In the genomic region with DNA sequence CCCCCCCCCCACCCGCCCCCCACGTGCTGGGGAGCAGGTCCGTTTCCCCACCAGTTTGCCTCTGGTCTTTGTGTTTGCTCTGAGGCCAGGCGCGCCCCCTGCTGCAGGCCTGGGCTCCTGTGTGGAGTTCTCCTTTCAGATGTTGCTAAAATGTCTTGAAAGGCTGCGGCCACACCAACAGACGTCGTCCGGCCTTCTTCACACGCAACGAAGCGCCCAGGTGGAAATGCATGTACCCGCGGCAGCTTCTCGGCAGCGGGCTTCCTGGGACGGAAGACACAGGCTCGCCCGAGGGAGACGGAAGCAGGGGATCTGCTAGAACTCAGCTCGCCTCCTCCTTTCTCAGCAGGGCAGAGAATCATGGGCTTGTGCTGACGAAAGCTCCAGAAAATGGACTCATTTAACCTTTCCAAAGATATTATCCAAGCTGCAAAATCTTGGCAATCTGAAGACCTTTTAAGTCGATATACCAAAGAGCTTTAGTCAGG, we compare ENCODE assay signal across 8 cellular contexts.
A peak's percentile ranks its signal among the peaks of the same experiment; 100 is the strongest.
DNase-seq lines count a peak whose midpoint lies in the region; ATAC-seq and TF ChIP-seq lines count a peak whose summit lies in the region.

No MANE protein-coding gene starts in this region.

- in situ Hi-C loops in KBM-7 (cut with MboI; ENCODE audit: low pct_unique_long_range_greater_than_20kb, low sequenced_read_pairs), result loop anchor here (25.0 kb wide), 1 partner anchor 92 kb away; no protein-coding TSS in a partner anchor

- no peaks in the 10 kb centered on the region for H3K79me2 ChIP-seq in PC-3 (ENCODE audit: low read length)

- H3K27me3 ChIP-seq in liver (ENCODE audit: control insufficient read depth in 4 of 4, insufficient read depth in 4 of 4, low read length in 3 of 4), result no peaks in the 10 kb centered on the region
- H3K27me3 ChIP-seq in PC-3 (ENCODE audit: low read length), result peaks cover 91% of the 10 kb centered on the region

- peak overlapping the region; percentile 89 for H3K27ac Mint-ChIP-seq in WTC11

- peak; percentile 54 to 65 for TF ChIP-seq RAD21 in liver (IDR thresholded peaks at IDR 0.05)

- CTCF ChIA-PET in WTC11 (lab: Charles Lee), result interaction anchor here (0.6 to 7.1 kb wide), 32 partner anchors 9 to 321 kb away, joined by 3 to 58 read pairs (median 4); no protein-coding TSS in a partner anchor
- CTCF ChIA-PET in PC-3 (lab: Charles Lee), result no interaction called here

- no peak overlapping the region for H3K9ac ChIP-seq in liver (ENCODE audit: low read depth in 1 of 2, low read length in 2 of 2)
- H3K9ac ChIP-seq in PC-3 (ENCODE audit: low read length), result no peak overlapping the region

- H3K9me3 ChIP-seq in liver (ENCODE audit: control insufficient read depth in 4 of 4, low read length in 3 of 4) (no peaks in the 10 kb centered on the region), PC-3 (ENCODE audit: low read length) (no peaks in the 10 kb centered on the region)

- H2AFZ ChIP-seq in PC-3 (ENCODE audit: low read length), result no peak overlapping the region

- intact Hi-C loops in PC-3 (cut with micrococcal nuclease), result no loop called here

- H3K9me3 Mint-ChIP-seq in WTC11, result no peaks in the 10 kb centered on the region

- POLR2A ChIA-PET in WTC11 (lab: Charles Lee), result interaction anchor here (1.1 to 2.1 kb wide), 6 partner anchors 55 to 169 kb away, joined by 3 to 11 read pairs (median 6); no protein-coding TSS in a partner anchor
- POLR2A ChIA-PET in PC-3 (lab: Charles Lee; ENCODE audit: unreplicated experiment), result no interaction called here

- H3K27me3 Mint-ChIP-seq in WTC11 (ENCODE audit: low read depth), result peaks cover 39% of the 10 kb centered on the region

- WGBS in liver, result 15% methylated on average over 23 of the region's 23 CpGs

- H3K4me1 ChIP-seq in liver (ENCODE audit: control insufficient read depth in 4 of 4, insufficient read depth in 4 of 4, low read length in 3 of 4) (peaks cover 2 to 44% (median 33%) of the 10 kb centered on the region in 4 donors), PC-3 (ENCODE audit: insufficient read depth, low read length) (no peaks in the 10 kb centered on the region)

- peak; percentile 27 for DNase-seq in DMS79 (lab: John Stamatoyannopoulos, UW)
- DNase-seq in KBM-7, result peak; percentile 94
- DNase-seq in WTC11 (ENCODE audit: low spot score), result peak; percentile 81
- peak; percentile 1 for DNase-seq in effector CD8-positive, alpha-beta T cell (lab: John Stamatoyannopoulos, UW)
- peak; percentile 20 for DNase-seq in stimulated activated CD8-positive, alpha-beta memory T cell treated with anti-CD3 and anti-CD28 coated beads, Interleukin-4, amount 100 ng/mL, for 24 hours (ENCODE audit: low read depth)
- DNase-seq in PC-3, result no peak

- H3K4me1 Mint-ChIP-seq in WTC11, result peaks cover 61% of the 10 kb centered on the region

- H3K4me3 ChIP-seq in liver (ENCODE audit: low read depth in 1 of 3, low read length in 3 of 3) (peak overlapping the region in 2 of 3 donors; percentile 16 to 37), PC-3 (ENCODE audit: low read length) (no peak overlapping the region)

- BruUV-seq in PC-3 (replicated peaks; lab: Mats Ljungman, UMichigan), result no TSS peak

- ATAC-seq in GM21529 (IDR thresholded peaks at IDR 0.05; ENCODE audit: unreplicated experiment) (peak; percentile 57), WTC11 (peak; percentile 75), PC-3 (no peak)

- no peaks in the 10 kb centered on the region for H3K36me3 ChIP-seq in liver (ENCODE audit: control insufficient read depth in 4 of 4, insufficient read depth in 3 of 4, low read depth in 1 of 4, low read length in 3 of 4)
- no peaks in the 10 kb centered on the region for H3K36me3 ChIP-seq in PC-3 (ENCODE audit: low read depth, low read length)

- peak overlapping the region; percentile 77 for H3K4me3 Mint-ChIP-seq in WTC11

- H3K4me2 ChIP-seq in PC-3 (ENCODE audit: low read length), result no peak overlapping the region

- H3K9me2 ChIP-seq in PC-3 (replicated peaks; ENCODE audit: low read length), result no peaks in the 10 kb centered on the region

- TF ChIP-seq CTCF in WTC11 (IDR thresholded peaks at IDR 0.05), result 0 out of 2 replicates have a peak, but pooled peaks have one; percentile 19
- TF ChIP-seq CTCF in liver (IDR thresholded peaks at IDR 0.05; ENCODE audit: low read depth, low read length, missing input control), result peak; percentile 33
- TF ChIP-seq CTCF in PC-3 (conservative IDR thresholded peaks at IDR 0.05; ENCODE audit: low read depth, low read length), result no peak

- no peaks in the 10 kb centered on the region for H3K36me3 Mint-ChIP-seq in WTC11

- H3F3A ChIP-seq in PC-3 (ENCODE audit: low read length, unreplicated experiment), result no peaks in the 10 kb centered on the region

- no peaks in the 10 kb centered on the region for H4K20me1 ChIP-seq in PC-3 (ENCODE audit: low read length)

- H3K27ac ChIP-seq in liver (ENCODE audit: low read depth in 1 of 2, low read length in 2 of 2) (no peak overlapping the region), PC-3 (ENCODE audit: low read length) (no peak overlapping the region)

TF ChIP-seq in WTC11, 78 proteins besides CTCF, POLR2A, EP300 and RAD21 (continues in another document):
- TF ChIP-seq, protein P1, sequence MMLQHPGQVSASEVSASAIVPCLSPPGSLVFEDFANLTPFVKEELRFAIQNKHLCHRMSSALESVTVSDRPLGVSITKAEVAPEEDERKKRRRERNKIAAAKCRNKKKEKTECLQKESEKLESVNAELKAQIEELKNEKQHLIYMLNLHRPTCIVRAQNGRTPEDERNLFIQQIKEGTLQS (CRISPR knock-in tag; conservative IDR thresholded peaks at IDR 0.05), result no peak
- TF ChIP-seq, protein P2, sequence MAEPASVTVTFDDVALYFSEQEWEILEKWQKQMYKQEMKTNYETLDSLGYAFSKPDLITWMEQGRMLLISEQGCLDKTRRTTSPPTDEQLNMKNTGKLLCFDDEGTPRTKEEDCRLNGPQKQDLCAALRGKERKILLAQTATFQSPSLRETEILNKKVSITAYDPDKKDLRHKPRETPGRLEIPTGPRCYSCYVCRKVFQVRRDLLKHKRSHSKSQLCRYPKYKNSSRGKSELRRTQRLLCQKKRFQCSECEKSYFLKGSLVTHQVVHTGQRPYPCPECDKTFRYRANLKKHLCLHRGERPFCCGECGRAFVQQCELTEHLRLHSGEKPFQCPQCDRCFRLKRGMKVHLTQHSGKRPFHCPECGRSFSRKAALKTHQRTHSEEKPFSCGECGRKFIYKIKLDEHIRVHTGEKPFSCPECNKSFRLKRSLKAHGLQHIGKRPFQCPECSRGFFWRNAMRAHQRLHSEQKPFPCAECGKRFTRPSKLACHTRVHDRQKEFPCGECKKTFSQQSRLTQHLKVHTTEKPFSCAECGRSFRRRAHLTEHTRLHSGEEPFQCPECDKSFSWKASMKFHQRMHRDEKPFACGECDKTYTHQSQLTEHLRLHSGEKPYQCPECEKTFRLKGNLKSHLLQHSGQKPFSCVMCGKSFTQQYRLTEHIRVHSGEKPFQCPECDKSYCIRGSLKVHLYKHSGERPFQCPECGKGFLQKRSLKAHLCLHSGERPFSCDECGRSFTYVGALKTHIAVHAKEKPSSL (CRISPR knock-in tag; conservative IDR thresholded peaks at IDR 0.05), result no peak
- no peak for TF ChIP-seq ZNF416 (CRISPR knock-in tag; IDR thresholded peaks at IDR 0.05)
- TF ChIP-seq SP1 (CRISPR knock-in tag; conservative IDR thresholded peaks at IDR 0.05), result 0 out of 2 replicates have a peak, but pooled peaks have one; percentile 2
- 0 out of 2 replicates have a peak, but pooled peaks have one; percentile 16 for TF ChIP-seq ZNF423 (CRISPR knock-in tag; IDR thresholded peaks at IDR 0.05)
- TF ChIP-seq, protein P3, sequence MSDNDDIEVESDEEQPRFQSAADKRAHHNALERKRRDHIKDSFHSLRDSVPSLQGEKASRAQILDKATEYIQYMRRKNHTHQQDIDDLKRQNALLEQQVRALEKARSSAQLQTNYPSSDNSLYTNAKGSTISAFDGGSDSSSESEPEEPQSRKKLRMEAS (CRISPR knock-in tag; IDR thresholded peaks at IDR 0.05), result peak; percentile 64
- TF ChIP-seq TEAD1 (CRISPR knock-in tag; IDR thresholded peaks at IDR 0.05), result peak; percentile 47; the same call in 1 of the 2 replicates
- TF ChIP-seq ZNF671 (CRISPR knock-in tag; IDR thresholded peaks at IDR 0.05), result no peak

TF ChIP-seq in liver, 16 proteins besides CTCF, POLR2A, EP300 and RAD21:
- TF ChIP-seq YY1 (IDR thresholded peaks at IDR 0.05), result no peak
- TF ChIP-seq JUND (IDR thresholded peaks at IDR 0.05), result no peak
- no peak for TF ChIP-seq FOXA2 (IDR thresholded peaks at IDR 0.05)
- no peak for TF ChIP-seq REST (IDR thresholded peaks at IDR 0.05)
- TF ChIP-seq RXRA (IDR thresholded peaks at IDR 0.05), result no peak
